In the genomic region with DNA sequence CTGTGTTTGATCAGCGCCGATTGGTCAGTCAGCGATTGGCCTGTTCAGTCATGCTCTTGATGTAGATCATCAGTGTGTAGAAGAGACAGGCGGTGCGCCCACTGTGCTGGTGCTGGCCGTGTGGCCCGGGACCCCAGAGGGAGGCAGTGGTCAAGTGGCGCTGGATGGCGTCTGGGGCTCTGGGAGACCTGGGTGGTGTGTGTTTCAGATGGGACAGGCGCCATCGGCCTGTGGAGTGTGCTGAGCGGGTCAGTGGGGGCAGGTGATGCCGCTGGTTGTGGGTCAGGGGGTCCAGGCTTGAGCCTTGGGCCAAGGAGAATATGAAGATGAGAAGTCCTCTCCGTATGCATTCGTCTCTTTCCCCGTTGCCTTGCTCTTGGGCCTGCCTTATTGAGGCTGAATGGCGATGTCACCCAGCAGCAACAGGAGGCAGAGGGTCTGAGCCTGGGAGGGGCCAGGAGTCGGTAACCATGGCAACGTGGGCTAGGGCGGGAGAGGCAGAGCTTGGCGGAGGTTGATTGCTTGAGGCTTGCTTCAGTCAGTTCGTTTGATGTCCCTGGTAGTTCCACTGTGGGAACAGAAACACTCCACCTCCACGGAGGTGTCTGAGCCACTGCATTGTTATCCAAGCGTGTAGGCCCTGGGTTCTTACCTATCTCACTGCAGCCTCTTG, we compare ENCODE assay signal across 15 cellular contexts.
A peak's percentile ranks its signal among the peaks of the same experiment; 100 is the strongest.
DNase-seq lines count a peak whose midpoint lies in the region; ATAC-seq, FAIRE-seq and TF ChIP-seq lines count a peak whose summit lies in the region.
"Had no signal": no experiment of that assay in that cellular context is flagged by ENCODE, and none has a peak within 500 bp of the region (broad histone marks: within the 10 kb centered on the region; RNA-seq: fewer than 3 reads in every experiment).

No MANE protein-coding gene starts in this region.

- TF ChIP-seq POLR2A in H54 (IDR thresholded peaks at IDR 0.05; ENCODE audit: low read depth, low read length): no peak

- no peaks in the 10 kb centered on the region for H3K27me3 Mint-ChIP-seq in activated T-cell treated with anti-CD3 and anti-CD28 coated beads, Interleukin-2, amount 50 U/mL, for 24 hours

- peaks cover 91% of the 10 kb centered on the region for H3K36me3 Mint-ChIP-seq in activated T-cell treated with anti-CD3 and anti-CD28 coated beads, Interleukin-2, amount 50 U/mL, for 24 hours (ENCODE audit: low read depth)
- peaks cover 80% of the 10 kb centered on the region for H3K36me3 Mint-ChIP-seq in stimulated activated effector memory CD8-positive, alpha-beta T cell treated with anti-CD3 and anti-CD28 coated beads, Interleukin-12 subunit alpha, Interleukin-12 subunit beta, amount 100 ng/mL, for 72 hours

- peaks cover 8% of the 10 kb centered on the region for H3K9me3 Mint-ChIP-seq in activated T-cell treated with anti-CD3 and anti-CD28 coated beads, Interleukin-2, amount 50 U/mL, for 24 hours
- peaks cover 4% of the 10 kb centered on the region for H3K9me3 Mint-ChIP-seq in stimulated activated effector memory CD8-positive, alpha-beta T cell treated with anti-CD3 and anti-CD28 coated beads, Interleukin-12 subunit alpha, Interleukin-12 subunit beta, amount 100 ng/mL, for 72 hours

- H3K4me3 Mint-ChIP-seq in activated T-cell treated with anti-CD3 and anti-CD28 coated beads, Interleukin-2, amount 50 U/mL, for 24 hours: no peak overlapping the region
- no peak overlapping the region for H3K4me3 Mint-ChIP-seq in stimulated activated effector memory CD8-positive, alpha-beta T cell treated with anti-CD3 and anti-CD28 coated beads, Interleukin-12 subunit alpha, Interleukin-12 subunit beta, amount 100 ng/mL, for 72 hours

- no peak for FAIRE-seq in H54 (lab: Jason Lieb, UNC)
- FAIRE-seq: astrocyte had no signal

- peak overlapping the region; percentile 87 for H3K27ac Mint-ChIP-seq in activated T-cell treated with anti-CD3 and anti-CD28 coated beads, Interleukin-2, amount 50 U/mL, for 24 hours
- H3K27ac Mint-ChIP-seq in stimulated activated effector memory CD8-positive, alpha-beta T cell treated with anti-CD3 and anti-CD28 coated beads, Interleukin-12 subunit alpha, Interleukin-12 subunit beta, amount 100 ng/mL, for 72 hours: peak overlapping the region; percentile 94

- DNase-seq in activated T-cell treated with anti-CD3 and anti-CD28 coated beads, Interleukin-2, amount 50 U/mL, for 24 hours: no peak
- DNase-seq in activated T-cell treated with anti-CD3 and anti-CD28 coated beads for 4 hours (no peak), NCI-H2227 (lab: John Stamatoyannopoulos, UW; ENCODE audit: unreplicated experiment) (peak; percentile 67), iPS-NIHi7 (ENCODE audit: extremely low spot score) (peak; percentile 57), H54 (ENCODE audit: insufficient read length, low spot score) (no peak), substantia nigra (lab: John Stamatoyannopoulos, UW) (no peak), Right ventricle myocardium superior (no peak)
- DNase-seq in stimulated activated effector memory CD8-positive, alpha-beta T cell treated with anti-CD3 and anti-CD28 coated beads, Interleukin-12 subunit alpha, Interleukin-12 subunit beta, amount 100 ng/mL, for 72 hours (ENCODE audit: low spot score in 2 of 2): no peak
- DNase-seq: effector CD8-positive, alpha-beta T cell; foreskin keratinocyte; Kasumi-1; kidney glomerular epithelial cell; NCI-H2171 treated with DMSO at 0.1 percent for 48 hours; PC-3 had no signal

- H3K27ac ChIP-seq in substantia nigra (ENCODE audit: low read depth, low read length, poor library complexity, severe bottlenecking): no peak overlapping the region
- H3K27ac ChIP-seq: foreskin keratinocyte had no signal

- peaks cover 56% of the 10 kb centered on the region for H3K4me1 Mint-ChIP-seq in activated T-cell treated with anti-CD3 and anti-CD28 coated beads, Interleukin-2, amount 50 U/mL, for 24 hours (ENCODE audit: low read depth)
- H3K4me1 Mint-ChIP-seq in stimulated activated effector memory CD8-positive, alpha-beta T cell treated with anti-CD3 and anti-CD28 coated beads, Interleukin-12 subunit alpha, Interleukin-12 subunit beta, amount 100 ng/mL, for 72 hours: peaks cover 59% of the 10 kb centered on the region

- intact Hi-C loops in Right ventricle myocardium superior (cut with DNase I): no loop called here

- no peak for ATAC-seq in stimulated activated effector memory CD8-positive, alpha-beta T cell treated with anti-CD3 and anti-CD28 coated beads, Interleukin-12 subunit alpha, Interleukin-12 subunit beta, amount 100 ng/mL, for 72 hours
- no peak for ATAC-seq in Right ventricle myocardium superior (ENCODE audit: poor library complexity)
- ATAC-seq: foreskin keratinocyte, PC-3 had no signal

Comparison
In these comparisons a context has a peak if more than half of its experiments do, and no peak if none do; other contexts are left out.
1. DNase-seq: peak in NCI-H2227 (single experiment) and iPS-NIHi7 (single experiment); none in activated T-cell treated with anti-CD3 and anti-CD28 coated beads, Interleukin-2, amount 50 U/mL, for 24 hours (single experiment), activated T-cell treated with anti-CD3 and anti-CD28 coated beads for 4 hours (single experiment), stimulated activated effector memory CD8-positive, alpha-beta T cell treated with anti-CD3 and anti-CD28 coated beads, Interleukin-12 subunit alpha, Interleukin-12 subunit beta, amount 100 ng/mL, for 72 hours (0 of 2), H54 (single experiment), substantia nigra (0 of 49) and Right ventricle myocardium superior (single experiment).